In genomic region chr4:77308843-77309242, GRCh38 we compare ENCODE assay signal across 8 cellular contexts.
DNase-seq lines count a peak whose midpoint lies in the region; ATAC-seq, FAIRE-seq and TF ChIP-seq lines count a peak whose summit lies in the region.

No MANE protein-coding gene starts in this region.

- H3K56ac ChIP-seq in H1 (replicated peaks; ENCODE audit: insufficient read length, low read depth, low read length) = no peak overlapping the region

- peak; percentile 95 for FAIRE-seq in H1 (lab: Jason Lieb, UNC)

- H4K91ac ChIP-seq in H1 (replicated peaks; ENCODE audit: insufficient read length, low read length) = no peak overlapping the region

- no peak overlapping the region for H4K8ac ChIP-seq in H1 (ENCODE audit: extremely low read depth, insufficient read depth, low read length)

- H3K4me1 ChIP-seq in H1 (replicated peaks in 1 of 4; ENCODE audit: control insufficient read depth in 3 of 4, insufficient read depth in 4 of 4, low read length in 3 of 4) = no peaks in the 10 kb centered on the region

- H2BK20ac ChIP-seq in H1 (ENCODE audit: low read length) = no peak overlapping the region

- no peaks in the 10 kb centered on the region for H3K4me1 Mint-ChIP-seq in stimulated activated naive B cell treated with anti-CD40 and anti-IgM and Interleukin-4, amounts not matched to agents 10 μg/mL and 1 μg/mL and 100 μg/mL, for 72 hours

- no peak overlapping the region for H3K4me3 Mint-ChIP-seq in stimulated activated naive B cell treated with anti-CD40 and anti-IgM and Interleukin-4, amounts not matched to agents 10 μg/mL and 1 μg/mL and 100 μg/mL, for 72 hours

- TF ChIP-seq CTCF in H1 (IDR thresholded peaks at IDR 0.05; ENCODE audit: control extremely low read depth in 1 of 3, insufficient read depth in 1 of 3, low read depth in 1 of 3, low read length in 3 of 3) = peak in 2 of 3 experiments; percentile 52 to 65; a peak in 3 of 4 replicates

- TF ChIP-seq RAD21 in H1 (IDR thresholded peaks at IDR 0.05 in 1 of 2, conservative IDR thresholded peaks at IDR 0.05 in 1 of 2; ENCODE audit: low read depth in 2 of 2, low read length in 2 of 2) = peak; percentile 77 to 83

- no peaks in the 10 kb centered on the region for H3K27me3 Mint-ChIP-seq in stimulated activated naive B cell treated with anti-CD40 and anti-IgM and Interleukin-4, amounts not matched to agents 10 μg/mL and 1 μg/mL and 100 μg/mL, for 72 hours

- H4K20me1 ChIP-seq in H1 (replicated peaks in 1 of 2; ENCODE audit: control insufficient read depth in 1 of 2, insufficient read depth in 2 of 2, low read length in 2 of 2) = no peaks in the 10 kb centered on the region

- H3K27me3 ChIP-seq in H1 (replicated peaks in 1 of 4; ENCODE audit: control insufficient read depth in 3 of 4, extremely low read depth in 1 of 4, insufficient read depth in 3 of 4, low read length in 3 of 4) = no peaks in the 10 kb centered on the region; a peak in 1 of 7 replicates

- no peak overlapping the region for H2AK5ac ChIP-seq in H1 (ENCODE audit: low read depth, low read length)

- H2BK15ac ChIP-seq in H1 (ENCODE audit: low read length) = no peak overlapping the region

- no peak for TF ChIP-seq POLR2A in H1 (IDR thresholded peaks at IDR 0.05; ENCODE audit: control extremely low read depth in 1 of 2, low read depth in 2 of 2, low read length in 2 of 2)

- H3K9me3 ChIP-seq in H1 (ENCODE audit: insufficient read depth in 2 of 2, low read depth in 1 of 2, low read length in 1 of 2) = no peaks in the 10 kb centered on the region

- no peak overlapping the region for H3K18ac ChIP-seq in H1 (ENCODE audit: extremely low read depth, low read length)

- H3K27ac Mint-ChIP-seq in stimulated activated naive B cell treated with anti-CD40 and anti-IgM and Interleukin-4, amounts not matched to agents 10 μg/mL and 1 μg/mL and 100 μg/mL, for 72 hours = no peak overlapping the region

- H2BK120ac ChIP-seq in H1 (replicated peaks; ENCODE audit: low read depth, low read length) = no peak overlapping the region

- TF ChIP-seq EP300 in H1 (IDR thresholded peaks at IDR 0.05; ENCODE audit: borderline replicate concordance in 1 of 2, low read depth in 2 of 2, low read length in 2 of 2) = no peak

- POLR2A ChIA-PET in H1 (lab: Charles Lee; ENCODE audit: partially characterized antibody) = no interaction called here

- no peak overlapping the region for H3K23ac ChIP-seq in H1 (ENCODE audit: insufficient read length)

- H3K36me3 Mint-ChIP-seq in stimulated activated naive B cell treated with anti-CD40 and anti-IgM and Interleukin-4, amounts not matched to agents 10 μg/mL and 1 μg/mL and 100 μg/mL, for 72 hours = no peaks in the 10 kb centered on the region

- ATAC-seq in GM18909 (IDR thresholded peaks at IDR 0.05; ENCODE audit: poor library complexity, unreplicated experiment) (peak; percentile 58), HG03095 (IDR thresholded peaks at IDR 0.05; ENCODE audit: unreplicated experiment) (no peak)
- ATAC-seq in stimulated activated naive B cell treated with anti-CD40 and anti-IgM and Interleukin-4, amounts not matched to agents 10 μg/mL and 1 μg/mL and 100 μg/mL, for 72 hours (replicated peaks) = peak; percentile 82 to 85

- H3K9me3 Mint-ChIP-seq in stimulated activated naive B cell treated with anti-CD40 and anti-IgM and Interleukin-4, amounts not matched to agents 10 μg/mL and 1 μg/mL and 100 μg/mL, for 72 hours = peaks cover 1 to 3% of the 10 kb centered on the region in 2 donors

- no peak overlapping the region for H2BK5ac ChIP-seq in H1 (ENCODE audit: low read depth, low read length)

- no peak overlapping the region for H3K4me3 ChIP-seq in H1 (ENCODE audit: extremely low read depth in 1 of 4, insufficient read depth in 2 of 4, low read depth in 3 of 4, low read length in 4 of 4)

- no peak overlapping the region for H3K14ac ChIP-seq in H1 (ENCODE audit: insufficient read length)

- no peak overlapping the region for H2BK12ac ChIP-seq in H1 (ENCODE audit: low read depth, low read length)

- no peak overlapping the region for H3K27ac ChIP-seq in H1 (ENCODE audit: low read depth, low read length)

- DNase-seq in CD1c-positive myeloid dendritic cell (ENCODE audit: extremely low spot score) (peak; percentile 5), NCI-H748 (lab: John Stamatoyannopoulos, UW; ENCODE audit: unreplicated experiment) (peak; percentile 19), H1 (ENCODE audit: low read depth in 1 of 2, low spot score in 2 of 2) (no peak), ecto neural progenitor cell (ENCODE audit: low spot score) (no peak), NK-92 (lab: John Stamatoyannopoulos, UW; ENCODE audit: unreplicated experiment) (no peak)
- DNase-seq in stimulated activated naive B cell treated with anti-CD40 and anti-IgM and Interleukin-4, amounts not matched to agents 10 μg/mL and 1 μg/mL and 100 μg/mL, for 72 hours = no peak

- no peak overlapping the region for H2AFZ ChIP-seq in H1 (ENCODE audit: low read length)

- H3K9ac ChIP-seq in H1 (replicated peaks in 1 of 4; ENCODE audit: extremely low read depth in 1 of 4, low read depth in 3 of 4, low read length in 3 of 4) = no peak overlapping the region

- WGBS in H1 (ENCODE audit: extremely low coverage in 1 of 2, insufficient coverage in 1 of 2, insufficient read length in 1 of 2, insufficient replicate concordance in 2 of 2, low coverage in 1 of 2, low lambda C conversion rate in 2 of 2, missing lambda C conversion rate in 1 of 2), 2 experiments = 35% methylated on average over 1 of the region's 1 CpG; no CpG with 5 or more reads in 1 of the 2 experiments

- no peak overlapping the region for H3K4ac ChIP-seq in H1 (replicated peaks; ENCODE audit: insufficient read length, low read depth, low read length)

- H3K36me3 ChIP-seq in H1 (ENCODE audit: control insufficient read depth in 2 of 4, insufficient read depth in 4 of 4, low read length in 3 of 4) = no peaks in the 10 kb centered on the region

- H3K79me1 ChIP-seq in H1 (ENCODE audit: low read depth, low read length) = no peaks in the 10 kb centered on the region

- no peaks in the 10 kb centered on the region for H3K23me2 ChIP-seq in H1 (ENCODE audit: low read depth, low read length)

- CTCF ChIA-PET in H1 (lab: Charles Lee; ENCODE audit: partially characterized antibody) = interaction anchor here (0.7 to 12.9 kb wide), 32 partner anchors 9 to 806 kb away, joined by 3 to 266 read pairs (median 4); no protein-coding TSS in a partner anchor

- no peak overlapping the region for H3K4me2 ChIP-seq in H1 (ENCODE audit: insufficient read depth in 1 of 2, low read depth in 2 of 2, low read length in 2 of 2)

- H3K79me2 ChIP-seq in H1 (ENCODE audit: control insufficient read depth in 1 of 2, insufficient read depth in 2 of 2, low read length in 2 of 2) = no peaks in the 10 kb centered on the region

- no peak overlapping the region for H4K5ac ChIP-seq in H1 (ENCODE audit: insufficient read length, low read depth, low read length)

TF ChIP-seq in H1, 55 proteins besides CTCF, POLR2A, EP300 and RAD21:
- TF ChIP-seq BCL11A (IDR thresholded peaks at IDR 0.05; ENCODE audit: low read depth in 2 of 2, low read length in 2 of 2) (no peak), EZH2 (IDR thresholded peaks at IDR 0.05; ENCODE audit: low read depth, low read length, severe bottlenecking) (no peak), TEAD4 (IDR thresholded peaks at IDR 0.05; ENCODE audit: low read depth, low read length) (no peak)

Comparison
In these comparisons a context has a peak if more than half of its experiments do, and no peak if none do; other contexts are left out.
1. DNase-seq: peak in CD1c-positive myeloid dendritic cell (single experiment) and NCI-H748 (single experiment); none in H1 (0 of 2), stimulated activated naive B cell treated with anti-CD40 and anti-IgM and Interleukin-4, amounts not matched to agents 10 μg/mL and 1 μg/mL and 100 μg/mL, for 72 hours (single experiment), ecto neural progenitor cell (single experiment) and NK-92 (single experiment).